ENCODE assay signal across 38 cellular contexts in genomic region chr12:55582066-55582465, GRCh38. TPM values are rescaled to one million over a fixed set of nuclear protein-coding genes. Genes with fewer than 3 reads are reported as not detected.
"Had no signal": no experiment of that assay in that cellular context is flagged by ENCODE, and none has a peak within 500 bp of the region (broad histone marks: within the 10 kb centered on the region; RNA-seq: fewer than 3 reads in every experiment).

No MANE protein-coding gene starts in this region.

- H3K9me3 ChIP-seq: MG63 had no signal

- H3K27ac ChIP-seq: KMS-11 had no signal

- H3K4me2 ChIP-seq: KMS-11 had no signal

- H3K27me3 ChIP-seq: MG63 had no signal

- H3K36me3 ChIP-seq: MG63 had no signal

- H3K4me3 ChIP-seq: MG63 had no signal

- DNase-seq: Karpas-422, Kasumi-1, KG1, MG63, MM.1S, MV-4-11, NCI-H1048, NCI-H1092, NCI-H1092 treated with DMSO at 0.1 percent for 48 hours, NCI-H1105, NCI-H1105 treated with DMSO at 0.1 percent for 48 hours, NCI-H1417, NCI-H1417 treated with DMSO at 0.1 percent for 48 hours, NCI-H1436, NCI-H1436 treated with DMSO at 0.1 percent for 48 hours, NCI-H146, NCI-H1694, NCI-H1694 treated with DMSO at 0.1 percent for 48 hours, NCI-H187, NCI-H187 treated with DMSO at 0.1 percent for 48 hours, NCI-H1930, NCI-H2029, NCI-H2029 treated with DMSO at 0.1 percent for 48 hours, NCI-H2081, NCI-H2081 treated with DMSO at 0.1 percent for 48 hours, NCI-H2107, NCI-H2171, NCI-H2171 treated with DMSO at 0.1 percent for 48 hours, NCI-H2227 treated with DMSO at 0.1 percent for 48 hours, NCI-H226, NCI-H345, NCI-H446, NCI-H446 treated with DMSO at 0.1 percent for 48 hours had no signal

- H3K9ac ChIP-seq: KMS-11 had no signal

RNA-seq across cellular contexts. Expression of gene OR2AP1, which starts 9.8 kb away (rescaled TPM):
- total RNA-seq: LHCN-M2, M059J, MCF 10A, NCI-H460 had no signal

RNA-seq across cellular contexts. Expression of gene OR6C4, which starts 32.7 kb away (rescaled TPM):
- total RNA-seq: LHCN-M2, M059J, MCF 10A, NCI-H460 had no signal

RNA-seq across cellular contexts. Expression of gene OR10P1, which starts 54.6 kb away (rescaled TPM):
- total RNA-seq: LHCN-M2, M059J, MCF 10A, NCI-H460 had no signal
